In the genomic region with DNA sequence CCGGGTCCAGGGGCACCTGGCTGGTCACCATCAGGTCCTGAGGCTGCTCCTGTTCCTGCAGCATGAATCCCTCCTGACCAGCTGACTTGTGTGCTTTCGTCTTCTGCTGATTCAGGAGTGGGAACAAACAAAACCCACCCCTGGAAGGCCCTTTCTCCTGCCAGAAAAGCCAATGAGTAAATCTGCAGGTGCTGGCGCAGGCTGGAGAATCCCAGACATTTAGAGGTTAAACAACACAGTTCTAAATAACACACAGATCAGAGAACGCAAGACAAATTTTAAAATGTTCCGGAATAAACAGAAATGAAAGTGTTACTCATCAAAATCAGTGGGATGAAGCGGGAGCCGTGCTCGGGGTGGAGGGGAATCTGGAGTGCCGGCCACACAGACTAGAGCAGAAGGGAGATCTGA, we compare ENCODE assay signal across 16 cellular contexts.
DNase-seq lines count a peak whose midpoint lies in the region; ATAC-seq and TF ChIP-seq lines count a peak whose summit lies in the region.
"Had no signal": no experiment of that assay in that cellular context is flagged by ENCODE, and none has a peak within 500 bp of the region (broad histone marks: within the 10 kb centered on the region; RNA-seq: fewer than 3 reads in every experiment).

No MANE protein-coding gene starts in this region.

- TF ChIP-seq CTCF in dorsolateral prefrontal cortex (IDR thresholded peaks at IDR 0.05 in 54 of 56, conservative IDR thresholded peaks at IDR 0.05 in 2 of 56; ENCODE audit: low read depth in 1 of 56, partially characterized antibody in 56 of 56) (no peak), natural killer cell (IDR thresholded peaks at IDR 0.05) (no peak), tibial nerve (IDR thresholded peaks at IDR 0.05) (no peak)

- H3K36me3 Mint-ChIP-seq in activated T-cell treated with anti-CD3 and anti-CD28 coated beads, Interleukin-2, amount 50 U/mL, for 24 hours (ENCODE audit: low read depth), result peaks cover 46% of the 10 kb centered on the region
- peaks cover 21% of the 10 kb centered on the region for H3K36me3 Mint-ChIP-seq in activated T-cell treated with anti-CD3 and anti-CD28 coated beads, Interleukin-2, amount 50 U/mL, for 4 hours (ENCODE audit: insufficient read depth)
- no peaks in the 10 kb centered on the region for H3K36me3 Mint-ChIP-seq in natural killer cell

- H3K4me1 ChIP-seq in tibial nerve, result peaks cover 3 to 89% (median 37%) of the 10 kb centered on the region in 4 donors
- H3K4me1 ChIP-seq: pancreas had no signal

- no peak for TF ChIP-seq POLR2A in tibial nerve (IDR thresholded peaks at IDR 0.05)

- DNase-seq in activated T-cell treated with anti-CD3 and anti-CD28 coated beads, Interleukin-2, amount 50 U/mL, for 24 hours, result no peak
- DNase-seq in activated T-cell treated with anti-CD3 and anti-CD28 coated beads, Interleukin-2, amount 50 U/mL, for 4 hours, result no peak
- DNase-seq in dorsolateral prefrontal cortex (no peak), natural killer cell (no peak), tibial nerve (ENCODE audit: low spot score in 2 of 2) (no peak), NCI-H187 treated with DMSO at 0.1 percent for 48 hours (lab: John Stamatoyannopoulos, UW) (no peak), NCI-H2171 (lab: John Stamatoyannopoulos, UW) (no peak)
- DNase-seq: activated CD4-positive, alpha-beta T cell treated with anti-CD3 and anti-CD28 coated beads for 48 hours; activated naive CD4-positive, alpha-beta T cell treated with anti-CD3 and anti-CD28 coated beads for 36 hours; NCI-H1105; NCI-H82; pancreas; SK-N-SH; stimulated activated CD4-positive, alpha-beta T cell treated with anti-CD3 and anti-CD28 coated beads, Interleukin-4, amount 100 ng/mL, for 24 hours had no signal

- no peak for ATAC-seq in activated T-cell treated with anti-CD3 and anti-CD28 coated beads, Interleukin-2, amount 50 U/mL, for 4 hours
- ATAC-seq in natural killer cell (no peak), GM19324 (IDR thresholded peaks at IDR 0.05; ENCODE audit: low FRiP score, unreplicated experiment) (no peak)
- ATAC-seq: A549, pancreas had no signal

- H3K4me3 ChIP-seq in dorsolateral prefrontal cortex (peak overlapping the region in 56 of 59 donors; percentile 7 to 67 (median 42)), tibial nerve (peak overlapping the region in 2 of 4 donors; percentile 13 to 36)
- H3K4me3 ChIP-seq: A549, pancreas had no signal

- H3K9me3 ChIP-seq in tibial nerve, result no peaks in the 10 kb centered on the region
- H3K9me3 ChIP-seq: A549, pancreas, SK-N-SH had no signal

- no peaks in the 10 kb centered on the region for H3K27me3 Mint-ChIP-seq in activated T-cell treated with anti-CD3 and anti-CD28 coated beads, Interleukin-2, amount 50 U/mL, for 24 hours
- H3K27me3 Mint-ChIP-seq in activated T-cell treated with anti-CD3 and anti-CD28 coated beads, Interleukin-2, amount 50 U/mL, for 4 hours (ENCODE audit: low read depth), result no peaks in the 10 kb centered on the region
- H3K27me3 Mint-ChIP-seq in natural killer cell (ENCODE audit: low read depth in 2 of 2), result no peaks in the 10 kb centered on the region

- H3K27ac Mint-ChIP-seq in activated T-cell treated with anti-CD3 and anti-CD28 coated beads, Interleukin-2, amount 50 U/mL, for 24 hours, result peak overlapping the region; percentile 49
- peak overlapping the region; percentile 58 to 81 for H3K27ac Mint-ChIP-seq in natural killer cell

- peaks cover 0 to 5% (median 0%) of the 10 kb centered on the region in 3 donors for H3K36me3 ChIP-seq in tibial nerve
- H3K36me3 ChIP-seq: pancreas had no signal

- peaks cover 34% of the 10 kb centered on the region for H3K4me1 Mint-ChIP-seq in activated T-cell treated with anti-CD3 and anti-CD28 coated beads, Interleukin-2, amount 50 U/mL, for 24 hours (ENCODE audit: low read depth)
- peaks cover 28% of the 10 kb centered on the region for H3K4me1 Mint-ChIP-seq in activated T-cell treated with anti-CD3 and anti-CD28 coated beads, Interleukin-2, amount 50 U/mL, for 4 hours (ENCODE audit: low read depth)
- H3K4me1 Mint-ChIP-seq in natural killer cell, result peaks cover 50 to 76% of the 10 kb centered on the region in 2 donors

- no peaks in the 10 kb centered on the region for H3K9me3 Mint-ChIP-seq in activated T-cell treated with anti-CD3 and anti-CD28 coated beads, Interleukin-2, amount 50 U/mL, for 24 hours
- H3K9me3 Mint-ChIP-seq in activated T-cell treated with anti-CD3 and anti-CD28 coated beads, Interleukin-2, amount 50 U/mL, for 4 hours, result no peaks in the 10 kb centered on the region
- H3K9me3 Mint-ChIP-seq in natural killer cell, result no peaks in the 10 kb centered on the region

- intact Hi-C loops in dorsolateral prefrontal cortex (cut with DNase I) (no loop called here), natural killer cell (cut with micrococcal nuclease) (no loop called here)

- no peaks in the 10 kb centered on the region for H3K27me3 ChIP-seq in dorsolateral prefrontal cortex
- no peaks in the 10 kb centered on the region for H3K27me3 ChIP-seq in tibial nerve
- H3K27me3 ChIP-seq: pancreas had no signal

- WGBS in tibial nerve, 2 donors, result 29 to 34% methylated on average over 9 of the region's 9 CpGs

- H3K27ac ChIP-seq in dorsolateral prefrontal cortex, result peak overlapping the region in 58 of 59 donors; percentile 38 to 97 (median 91)
- H3K27ac ChIP-seq in tibial nerve, result peak overlapping the region; percentile 68 to 90 (median 76)
- H3K27ac ChIP-seq: A549, pancreas had no signal

- H3K4me3 Mint-ChIP-seq in activated T-cell treated with anti-CD3 and anti-CD28 coated beads, Interleukin-2, amount 50 U/mL, for 24 hours, result no peak overlapping the region
- no peak overlapping the region for H3K4me3 Mint-ChIP-seq in activated T-cell treated with anti-CD3 and anti-CD28 coated beads, Interleukin-2, amount 50 U/mL, for 4 hours
- no peak overlapping the region for H3K4me3 Mint-ChIP-seq in natural killer cell
- H3K4me3 Mint-ChIP-seq: activated naive CD4-positive, alpha-beta T cell treated with anti-CD3 and anti-CD28 coated beads for 36 hours had no signal

- no peak for TF ChIP-seq EP300 in tibial nerve (IDR thresholded peaks at IDR 0.05)
